Comparison of ENCODE assay signal across 1 cellular context in the genomic region with DNA sequence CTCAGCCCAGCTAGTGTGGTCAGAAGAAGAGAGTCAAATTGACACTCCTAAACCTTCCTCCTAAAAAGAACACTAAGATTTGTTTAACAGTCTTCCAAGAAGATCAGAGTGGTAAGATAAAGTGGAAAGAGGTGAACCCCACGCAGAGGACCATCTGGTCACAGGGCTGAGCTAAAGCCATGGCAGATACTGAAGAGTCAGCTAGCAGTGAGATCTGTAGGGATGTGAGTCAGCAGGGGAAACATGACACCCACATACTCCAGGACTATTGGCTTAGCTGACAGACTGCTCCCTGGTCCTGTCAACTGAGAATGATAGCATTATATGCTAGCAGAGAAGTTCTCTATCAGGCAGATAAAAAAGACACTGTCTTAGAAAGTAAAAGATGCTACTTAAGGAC.
TF ChIP-seq lines count a peak whose summit lies in the region.

No MANE protein-coding gene starts in this region.

TF ChIP-seq in K562, 482 proteins besides CTCF, POLR2A, EP300 and RAD21 (continued from another document and continues in another):
- TF ChIP-seq, protein P1, sequence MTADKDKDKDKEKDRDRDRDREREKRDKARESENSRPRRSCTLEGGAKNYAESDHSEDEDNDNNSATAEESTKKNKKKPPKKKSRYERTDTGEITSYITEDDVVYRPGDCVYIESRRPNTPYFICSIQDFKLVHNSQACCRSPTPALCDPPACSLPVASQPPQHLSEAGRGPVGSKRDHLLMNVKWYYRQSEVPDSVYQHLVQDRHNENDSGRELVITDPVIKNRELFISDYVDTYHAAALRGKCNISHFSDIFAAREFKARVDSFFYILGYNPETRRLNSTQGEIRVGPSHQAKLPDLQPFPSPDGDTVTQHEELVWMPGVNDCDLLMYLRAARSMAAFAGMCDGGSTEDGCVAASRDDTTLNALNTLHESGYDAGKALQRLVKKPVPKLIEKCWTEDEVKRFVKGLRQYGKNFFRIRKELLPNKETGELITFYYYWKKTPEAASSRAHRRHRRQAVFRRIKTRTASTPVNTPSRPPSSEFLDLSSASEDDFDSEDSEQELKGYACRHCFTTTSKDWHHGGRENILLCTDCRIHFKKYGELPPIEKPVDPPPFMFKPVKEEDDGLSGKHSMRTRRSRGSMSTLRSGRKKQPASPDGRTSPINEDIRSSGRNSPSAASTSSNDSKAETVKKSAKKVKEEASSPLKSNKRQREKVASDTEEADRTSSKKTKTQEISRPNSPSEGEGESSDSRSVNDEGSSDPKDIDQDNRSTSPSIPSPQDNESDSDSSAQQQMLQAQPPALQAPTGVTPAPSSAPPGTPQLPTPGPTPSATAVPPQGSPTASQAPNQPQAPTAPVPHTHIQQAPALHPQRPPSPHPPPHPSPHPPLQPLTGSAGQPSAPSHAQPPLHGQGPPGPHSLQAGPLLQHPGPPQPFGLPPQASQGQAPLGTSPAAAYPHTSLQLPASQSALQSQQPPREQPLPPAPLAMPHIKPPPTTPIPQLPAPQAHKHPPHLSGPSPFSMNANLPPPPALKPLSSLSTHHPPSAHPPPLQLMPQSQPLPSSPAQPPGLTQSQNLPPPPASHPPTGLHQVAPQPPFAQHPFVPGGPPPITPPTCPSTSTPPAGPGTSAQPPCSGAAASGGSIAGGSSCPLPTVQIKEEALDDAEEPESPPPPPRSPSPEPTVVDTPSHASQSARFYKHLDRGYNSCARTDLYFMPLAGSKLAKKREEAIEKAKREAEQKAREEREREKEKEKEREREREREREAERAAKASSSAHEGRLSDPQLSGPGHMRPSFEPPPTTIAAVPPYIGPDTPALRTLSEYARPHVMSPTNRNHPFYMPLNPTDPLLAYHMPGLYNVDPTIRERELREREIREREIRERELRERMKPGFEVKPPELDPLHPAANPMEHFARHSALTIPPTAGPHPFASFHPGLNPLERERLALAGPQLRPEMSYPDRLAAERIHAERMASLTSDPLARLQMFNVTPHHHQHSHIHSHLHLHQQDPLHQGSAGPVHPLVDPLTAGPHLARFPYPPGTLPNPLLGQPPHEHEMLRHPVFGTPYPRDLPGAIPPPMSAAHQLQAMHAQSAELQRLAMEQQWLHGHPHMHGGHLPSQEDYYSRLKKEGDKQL (CRISPR knock-in tag; IDR thresholded peaks at IDR 0.05; ENCODE audit: borderline replicate concordance) = no peak
- no peak for TF ChIP-seq ZNF644 (tag; IDR thresholded peaks at IDR 0.05; ENCODE audit: low read depth)
- no peak for TF ChIP-seq CAMTA2 (CRISPR knock-in tag; conservative IDR thresholded peaks at IDR 0.05)
- TF ChIP-seq FOS (IDR thresholded peaks at IDR 0.05; ENCODE audit: extremely low read depth, insufficient read length) = peak; percentile 12
- TF ChIP-seq, protein P2, sequence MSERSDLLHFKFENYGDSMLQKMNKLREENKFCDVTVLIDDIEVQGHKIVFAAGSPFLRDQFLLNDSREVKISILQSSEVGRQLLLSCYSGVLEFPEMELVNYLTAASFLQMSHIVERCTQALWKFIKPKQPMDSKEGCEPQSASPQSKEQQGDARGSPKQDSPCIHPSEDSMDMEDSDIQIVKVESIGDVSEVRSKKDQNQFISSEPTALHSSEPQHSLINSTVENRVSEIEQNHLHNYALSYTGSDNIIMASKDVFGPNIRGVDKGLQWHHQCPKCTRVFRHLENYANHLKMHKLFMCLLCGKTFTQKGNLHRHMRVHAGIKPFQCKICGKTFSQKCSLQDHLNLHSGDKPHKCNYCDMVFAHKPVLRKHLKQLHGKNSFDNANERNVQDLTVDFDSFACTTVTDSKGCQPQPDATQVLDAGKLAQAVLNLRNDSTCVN (CRISPR knock-in tag; IDR thresholded peaks at IDR 0.05) = no peak
- no peak for TF ChIP-seq HDGF (IDR thresholded peaks at IDR 0.05)
- TF ChIP-seq, protein P3, sequence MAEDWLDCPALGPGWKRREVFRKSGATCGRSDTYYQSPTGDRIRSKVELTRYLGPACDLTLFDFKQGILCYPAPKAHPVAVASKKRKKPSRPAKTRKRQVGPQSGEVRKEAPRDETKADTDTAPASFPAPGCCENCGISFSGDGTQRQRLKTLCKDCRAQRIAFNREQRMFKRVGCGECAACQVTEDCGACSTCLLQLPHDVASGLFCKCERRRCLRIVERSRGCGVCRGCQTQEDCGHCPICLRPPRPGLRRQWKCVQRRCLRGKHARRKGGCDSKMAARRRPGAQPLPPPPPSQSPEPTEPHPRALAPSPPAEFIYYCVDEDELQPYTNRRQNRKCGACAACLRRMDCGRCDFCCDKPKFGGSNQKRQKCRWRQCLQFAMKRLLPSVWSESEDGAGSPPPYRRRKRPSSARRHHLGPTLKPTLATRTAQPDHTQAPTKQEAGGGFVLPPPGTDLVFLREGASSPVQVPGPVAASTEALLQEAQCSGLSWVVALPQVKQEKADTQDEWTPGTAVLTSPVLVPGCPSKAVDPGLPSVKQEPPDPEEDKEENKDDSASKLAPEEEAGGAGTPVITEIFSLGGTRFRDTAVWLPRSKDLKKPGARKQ (CRISPR knock-in tag; IDR thresholded peaks at IDR 0.05) = no peak
- TF ChIP-seq JUND (IDR thresholded peaks at IDR 0.05; ENCODE audit: borderline replicate concordance, low read depth, low read length) = peak; percentile 87
- peak; percentile 84; the same call in 2 of the 3 replicates for TF ChIP-seq JUND (tag; IDR thresholded peaks at IDR 0.05; ENCODE audit: borderline replicate concordance, low read depth, low read length)
- TF ChIP-seq, protein P4, sequence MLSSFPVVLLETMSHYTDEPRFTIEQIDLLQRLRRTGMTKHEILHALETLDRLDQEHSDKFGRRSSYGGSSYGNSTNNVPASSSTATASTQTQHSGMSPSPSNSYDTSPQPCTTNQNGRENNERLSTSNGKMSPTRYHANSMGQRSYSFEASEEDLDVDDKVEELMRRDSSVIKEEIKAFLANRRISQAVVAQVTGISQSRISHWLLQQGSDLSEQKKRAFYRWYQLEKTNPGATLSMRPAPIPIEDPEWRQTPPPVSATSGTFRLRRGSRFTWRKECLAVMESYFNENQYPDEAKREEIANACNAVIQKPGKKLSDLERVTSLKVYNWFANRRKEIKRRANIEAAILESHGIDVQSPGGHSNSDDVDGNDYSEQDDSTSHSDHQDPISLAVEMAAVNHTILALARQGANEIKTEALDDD (IDR thresholded peaks at IDR 0.05) = peak; percentile 80
- TF ChIP-seq SPI1 (IDR thresholded peaks at IDR 0.05; ENCODE audit: borderline replicate concordance, low read depth, low read length) = no peak
- TF ChIP-seq, protein P5, sequence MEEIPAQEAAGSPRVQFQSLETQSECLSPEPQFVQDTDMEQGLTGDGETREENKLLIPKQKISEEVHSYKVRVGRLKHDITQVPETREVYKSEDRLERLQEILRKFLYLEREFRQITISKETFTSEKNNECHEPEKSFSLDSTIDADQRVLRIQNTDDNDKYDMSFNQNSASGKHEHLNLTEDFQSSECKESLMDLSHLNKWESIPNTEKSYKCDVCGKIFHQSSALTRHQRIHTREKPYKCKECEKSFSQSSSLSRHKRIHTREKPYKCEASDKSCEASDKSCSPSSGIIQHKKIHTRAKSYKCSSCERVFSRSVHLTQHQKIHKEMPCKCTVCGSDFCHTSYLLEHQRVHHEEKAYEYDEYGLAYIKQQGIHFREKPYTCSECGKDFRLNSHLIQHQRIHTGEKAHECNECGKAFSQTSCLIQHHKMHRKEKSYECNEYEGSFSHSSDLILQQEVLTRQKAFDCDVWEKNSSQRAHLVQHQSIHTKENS (CRISPR knock-in tag; IDR thresholded peaks at IDR 0.05) = no peak
- TF ChIP-seq STAT5A (IDR thresholded peaks at IDR 0.05; ENCODE audit: borderline replicate concordance, low read length) = 0 out of 2 replicates have a peak, but pooled peaks have one; percentile 8
- TF ChIP-seq NFXL1 (CRISPR knock-in tag; IDR thresholded peaks at IDR 0.05) = no peak
- no peak for TF ChIP-seq ZNF354B (CRISPR knock-in tag; IDR thresholded peaks at IDR 0.05)
- peak; percentile 32; the same call in 1 of the 2 replicates for TF ChIP-seq MAFF (IDR thresholded peaks at IDR 0.05; ENCODE audit: low read length)
- TF ChIP-seq, protein P6, sequence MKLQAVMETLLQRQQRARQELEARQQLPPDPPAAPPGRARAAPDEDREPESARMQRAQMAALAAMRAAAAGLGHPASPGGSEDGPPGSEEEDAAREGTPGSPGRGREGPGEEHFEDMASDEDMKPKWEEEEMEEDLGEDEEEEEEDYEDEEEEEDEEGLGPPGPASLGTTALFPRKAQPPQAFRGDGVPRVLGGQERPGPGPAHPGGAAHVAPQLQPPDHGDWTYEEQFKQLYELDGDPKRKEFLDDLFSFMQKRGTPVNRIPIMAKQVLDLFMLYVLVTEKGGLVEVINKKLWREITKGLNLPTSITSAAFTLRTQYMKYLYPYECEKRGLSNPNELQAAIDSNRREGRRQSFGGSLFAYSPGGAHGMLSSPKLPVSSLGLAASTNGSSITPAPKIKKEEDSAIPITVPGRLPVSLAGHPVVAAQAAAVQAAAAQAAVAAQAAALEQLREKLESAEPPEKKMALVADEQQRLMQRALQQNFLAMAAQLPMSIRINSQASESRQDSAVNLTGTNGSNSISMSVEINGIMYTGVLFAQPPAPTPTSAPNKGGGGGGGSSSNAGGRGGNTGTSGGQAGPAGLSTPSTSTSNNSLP (IDR thresholded peaks at IDR 0.05; ENCODE audit: borderline replicate concordance, low read depth, low read length) = peak; percentile 40; the same call in 1 of the 2 replicates
- no peak for TF ChIP-seq TBP (optimal IDR thresholded peaks at IDR 0.05; ENCODE audit: low read depth, low read length)
- TF ChIP-seq, protein P7, sequence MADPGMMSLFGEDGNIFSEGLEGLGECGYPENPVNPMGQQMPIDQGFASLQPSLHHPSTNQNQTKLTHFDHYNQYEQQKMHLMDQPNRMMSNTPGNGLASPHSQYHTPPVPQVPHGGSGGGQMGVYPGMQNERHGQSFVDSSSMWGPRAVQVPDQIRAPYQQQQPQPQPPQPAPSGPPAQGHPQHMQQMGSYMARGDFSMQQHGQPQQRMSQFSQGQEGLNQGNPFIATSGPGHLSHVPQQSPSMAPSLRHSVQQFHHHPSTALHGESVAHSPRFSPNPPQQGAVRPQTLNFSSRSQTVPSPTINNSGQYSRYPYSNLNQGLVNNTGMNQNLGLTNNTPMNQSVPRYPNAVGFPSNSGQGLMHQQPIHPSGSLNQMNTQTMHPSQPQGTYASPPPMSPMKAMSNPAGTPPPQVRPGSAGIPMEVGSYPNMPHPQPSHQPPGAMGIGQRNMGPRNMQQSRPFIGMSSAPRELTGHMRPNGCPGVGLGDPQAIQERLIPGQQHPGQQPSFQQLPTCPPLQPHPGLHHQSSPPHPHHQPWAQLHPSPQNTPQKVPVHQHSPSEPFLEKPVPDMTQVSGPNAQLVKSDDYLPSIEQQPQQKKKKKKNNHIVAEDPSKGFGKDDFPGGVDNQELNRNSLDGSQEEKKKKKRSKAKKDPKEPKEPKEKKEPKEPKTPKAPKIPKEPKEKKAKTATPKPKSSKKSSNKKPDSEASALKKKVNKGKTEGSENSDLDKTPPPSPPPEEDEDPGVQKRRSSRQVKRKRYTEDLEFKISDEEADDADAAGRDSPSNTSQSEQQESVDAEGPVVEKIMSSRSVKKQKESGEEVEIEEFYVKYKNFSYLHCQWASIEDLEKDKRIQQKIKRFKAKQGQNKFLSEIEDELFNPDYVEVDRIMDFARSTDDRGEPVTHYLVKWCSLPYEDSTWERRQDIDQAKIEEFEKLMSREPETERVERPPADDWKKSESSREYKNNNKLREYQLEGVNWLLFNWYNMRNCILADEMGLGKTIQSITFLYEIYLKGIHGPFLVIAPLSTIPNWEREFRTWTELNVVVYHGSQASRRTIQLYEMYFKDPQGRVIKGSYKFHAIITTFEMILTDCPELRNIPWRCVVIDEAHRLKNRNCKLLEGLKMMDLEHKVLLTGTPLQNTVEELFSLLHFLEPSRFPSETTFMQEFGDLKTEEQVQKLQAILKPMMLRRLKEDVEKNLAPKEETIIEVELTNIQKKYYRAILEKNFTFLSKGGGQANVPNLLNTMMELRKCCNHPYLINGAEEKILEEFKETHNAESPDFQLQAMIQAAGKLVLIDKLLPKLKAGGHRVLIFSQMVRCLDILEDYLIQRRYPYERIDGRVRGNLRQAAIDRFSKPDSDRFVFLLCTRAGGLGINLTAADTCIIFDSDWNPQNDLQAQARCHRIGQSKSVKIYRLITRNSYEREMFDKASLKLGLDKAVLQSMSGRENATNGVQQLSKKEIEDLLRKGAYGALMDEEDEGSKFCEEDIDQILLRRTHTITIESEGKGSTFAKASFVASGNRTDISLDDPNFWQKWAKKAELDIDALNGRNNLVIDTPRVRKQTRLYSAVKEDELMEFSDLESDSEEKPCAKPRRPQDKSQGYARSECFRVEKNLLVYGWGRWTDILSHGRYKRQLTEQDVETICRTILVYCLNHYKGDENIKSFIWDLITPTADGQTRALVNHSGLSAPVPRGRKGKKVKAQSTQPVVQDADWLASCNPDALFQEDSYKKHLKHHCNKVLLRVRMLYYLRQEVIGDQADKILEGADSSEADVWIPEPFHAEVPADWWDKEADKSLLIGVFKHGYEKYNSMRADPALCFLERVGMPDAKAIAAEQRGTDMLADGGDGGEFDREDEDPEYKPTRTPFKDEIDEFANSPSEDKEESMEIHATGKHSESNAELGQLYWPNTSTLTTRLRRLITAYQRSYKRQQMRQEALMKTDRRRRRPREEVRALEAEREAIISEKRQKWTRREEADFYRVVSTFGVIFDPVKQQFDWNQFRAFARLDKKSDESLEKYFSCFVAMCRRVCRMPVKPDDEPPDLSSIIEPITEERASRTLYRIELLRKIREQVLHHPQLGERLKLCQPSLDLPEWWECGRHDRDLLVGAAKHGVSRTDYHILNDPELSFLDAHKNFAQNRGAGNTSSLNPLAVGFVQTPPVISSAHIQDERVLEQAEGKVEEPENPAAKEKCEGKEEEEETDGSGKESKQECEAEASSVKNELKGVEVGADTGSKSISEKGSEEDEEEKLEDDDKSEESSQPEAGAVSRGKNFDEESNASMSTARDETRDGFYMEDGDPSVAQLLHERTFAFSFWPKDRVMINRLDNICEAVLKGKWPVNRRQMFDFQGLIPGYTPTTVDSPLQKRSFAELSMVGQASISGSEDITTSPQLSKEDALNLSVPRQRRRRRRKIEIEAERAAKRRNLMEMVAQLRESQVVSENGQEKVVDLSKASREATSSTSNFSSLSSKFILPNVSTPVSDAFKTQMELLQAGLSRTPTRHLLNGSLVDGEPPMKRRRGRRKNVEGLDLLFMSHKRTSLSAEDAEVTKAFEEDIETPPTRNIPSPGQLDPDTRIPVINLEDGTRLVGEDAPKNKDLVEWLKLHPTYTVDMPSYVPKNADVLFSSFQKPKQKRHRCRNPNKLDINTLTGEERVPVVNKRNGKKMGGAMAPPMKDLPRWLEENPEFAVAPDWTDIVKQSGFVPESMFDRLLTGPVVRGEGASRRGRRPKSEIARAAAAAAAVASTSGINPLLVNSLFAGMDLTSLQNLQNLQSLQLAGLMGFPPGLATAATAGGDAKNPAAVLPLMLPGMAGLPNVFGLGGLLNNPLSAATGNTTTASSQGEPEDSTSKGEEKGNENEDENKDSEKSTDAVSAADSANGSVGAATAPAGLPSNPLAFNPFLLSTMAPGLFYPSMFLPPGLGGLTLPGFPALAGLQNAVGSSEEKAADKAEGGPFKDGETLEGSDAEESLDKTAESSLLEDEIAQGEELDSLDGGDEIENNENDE (IDR thresholded peaks at IDR 0.05; ENCODE audit: low read depth, low read length) = no peak
- peak; percentile 67 for TF ChIP-seq DPF2 (IDR thresholded peaks at IDR 0.05)
- TF ChIP-seq, protein P8, sequence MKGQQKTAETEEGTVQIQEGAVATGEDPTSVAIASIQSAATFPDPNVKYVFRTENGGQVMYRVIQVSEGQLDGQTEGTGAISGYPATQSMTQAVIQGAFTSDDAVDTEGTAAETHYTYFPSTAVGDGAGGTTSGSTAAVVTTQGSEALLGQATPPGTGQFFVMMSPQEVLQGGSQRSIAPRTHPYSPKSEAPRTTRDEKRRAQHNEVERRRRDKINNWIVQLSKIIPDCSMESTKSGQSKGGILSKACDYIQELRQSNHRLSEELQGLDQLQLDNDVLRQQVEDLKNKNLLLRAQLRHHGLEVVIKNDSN (CRISPR knock-in tag; IDR thresholded peaks at IDR 0.05) = no peak
- TF ChIP-seq, protein P9, sequence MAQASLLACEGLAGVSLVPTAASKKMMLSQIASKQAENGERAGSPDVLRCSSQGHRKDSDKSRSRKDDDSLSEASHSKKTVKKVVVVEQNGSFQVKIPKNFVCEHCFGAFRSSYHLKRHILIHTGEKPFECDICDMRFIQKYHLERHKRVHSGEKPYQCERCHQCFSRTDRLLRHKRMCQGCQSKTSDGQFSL (CRISPR knock-in tag; IDR thresholded peaks at IDR 0.05) = no peak
- TF ChIP-seq, protein P9 (tag; IDR thresholded peaks at IDR 0.05) = no peak
